ENCODE assay signal across 1 cellular context in genomic region chr17:42153919-42154491, GRCh38.
A peak's percentile ranks its signal among the peaks of the same experiment; 100 is the strongest.
TF ChIP-seq lines count a peak whose summit lies in the region.

No MANE protein-coding gene starts in this region.

TF ChIP-seq in K562, 482 proteins besides CTCF, POLR2A, EP300 and RAD21 (continues in another document):
- TF ChIP-seq CLOCK (CRISPR knock-in tag; IDR thresholded peaks at IDR 0.05; ENCODE audit: borderline replicate concordance): no peak
- no peak for TF ChIP-seq ESRRA (IDR thresholded peaks at IDR 0.05; ENCODE audit: borderline replicate concordance, low read depth)
- TF ChIP-seq EWSR1 (IDR thresholded peaks at IDR 0.05; ENCODE audit: borderline replicate concordance, low read depth, partially characterized antibody): no peak
- TF ChIP-seq DNMT1 (IDR thresholded peaks at IDR 0.05): no peak
- no peak for TF ChIP-seq ZNF668 (CRISPR knock-in tag; IDR thresholded peaks at IDR 0.05)
- no peak for TF ChIP-seq KLF16 (IDR thresholded peaks at IDR 0.05)
- TF ChIP-seq TAL1 (IDR thresholded peaks at IDR 0.05): no peak
- TF ChIP-seq THAP7 (CRISPR knock-in tag; IDR thresholded peaks at IDR 0.05): no peak
- TF ChIP-seq HMG20B (CRISPR knock-in tag; IDR thresholded peaks at IDR 0.05): no peak
- 0 out of 2 replicates have a peak, but pooled peaks have one; percentile 42 for TF ChIP-seq FOXP4 (CRISPR knock-in tag; IDR thresholded peaks at IDR 0.05; ENCODE audit: borderline replicate concordance)
- no peak for TF ChIP-seq HOXB6 (CRISPR knock-in tag; IDR thresholded peaks at IDR 0.05; ENCODE audit: borderline replicate concordance)
- no peak for TF ChIP-seq CBX5 (IDR thresholded peaks at IDR 0.05; ENCODE audit: borderline replicate concordance, low read depth)
- no peak for TF ChIP-seq HDAC3 (IDR thresholded peaks at IDR 0.05; ENCODE audit: borderline replicate concordance, partially characterized antibody)
- no peak for TF ChIP-seq OTX1 (CRISPR knock-in tag; IDR thresholded peaks at IDR 0.05)
- TF ChIP-seq E2F6 (IDR thresholded peaks at IDR 0.05; ENCODE audit: borderline replicate concordance in 1 of 2, extremely low read depth in 1 of 2, insufficient read depth in 1 of 2, insufficient read length in 1 of 2, low read depth in 1 of 2, low read length in 1 of 2, poor library complexity in 1 of 2, severe bottlenecking in 1 of 2): no peak
- no peak for TF ChIP-seq CAMTA2 (CRISPR knock-in tag; conservative IDR thresholded peaks at IDR 0.05)
- no peak for TF ChIP-seq ZNF717 (CRISPR knock-in tag; IDR thresholded peaks at IDR 0.05)
- no peak for TF ChIP-seq ZNF253 (CRISPR knock-in tag; conservative IDR thresholded peaks at IDR 0.05)
- TF ChIP-seq USF2 (CRISPR knock-in tag; IDR thresholded peaks at IDR 0.05): peak; percentile 30; the same call in 1 of the 2 replicates
- 0 out of 2 replicates have a peak, but pooled peaks have one; percentile 4 for TF ChIP-seq ARID1B (IDR thresholded peaks at IDR 0.05)
- TF ChIP-seq ZNF124 (CRISPR knock-in tag; IDR thresholded peaks at IDR 0.05): no peak
- no peak for TF ChIP-seq YBX1 (IDR thresholded peaks at IDR 0.05)
- no peak for TF ChIP-seq TFAP4 (CRISPR knock-in tag; IDR thresholded peaks at IDR 0.05; ENCODE audit: borderline replicate concordance)
- no peak for TF ChIP-seq CUX1 (CRISPR knock-in tag; IDR thresholded peaks at IDR 0.05)
- TF ChIP-seq CBX1 (IDR thresholded peaks at IDR 0.05; ENCODE audit: low read depth): no peak
- no peak for TF ChIP-seq TFAM (CRISPR knock-in tag; conservative IDR thresholded peaks at IDR 0.05)
- TF ChIP-seq NR2C1 (IDR thresholded peaks at IDR 0.05): no peak
- TF ChIP-seq NR2C1 (tag; IDR thresholded peaks at IDR 0.05): no peak
- no peak for TF ChIP-seq CBFA2T2 (conservative IDR thresholded peaks at IDR 0.05)
- TF ChIP-seq SPI1 (IDR thresholded peaks at IDR 0.05; ENCODE audit: borderline replicate concordance, low read depth, low read length): peak; percentile 83; the same call in 1 of the 2 replicates
- TF ChIP-seq MED1 (CRISPR knock-in tag; IDR thresholded peaks at IDR 0.05; ENCODE audit: borderline replicate concordance): no peak
- no peak for TF ChIP-seq ARID3B (CRISPR knock-in tag; IDR thresholded peaks at IDR 0.05; ENCODE audit: borderline replicate concordance)
- no peak for TF ChIP-seq ZNF507 (tag; conservative IDR thresholded peaks at IDR 0.05)
- no peak for TF ChIP-seq ZNF398 (CRISPR knock-in tag; IDR thresholded peaks at IDR 0.05)
- no peak for TF ChIP-seq CSDE1 (IDR thresholded peaks at IDR 0.05)
- peak; percentile 47; the same call in 1 of the 2 replicates for TF ChIP-seq ZNF316 (IDR thresholded peaks at IDR 0.05)
- no peak for TF ChIP-seq ZNF76 (CRISPR knock-in tag; IDR thresholded peaks at IDR 0.05; ENCODE audit: borderline replicate concordance)
- TF ChIP-seq ZNF79 (CRISPR knock-in tag; IDR thresholded peaks at IDR 0.05; ENCODE audit: low read depth): no peak
- no peak for TF ChIP-seq ZNF23 (CRISPR knock-in tag; IDR thresholded peaks at IDR 0.05)
- TF ChIP-seq SAP30 (IDR thresholded peaks at IDR 0.05; ENCODE audit: borderline replicate concordance, insufficient read depth, low read depth, low read length, poor library complexity, severe bottlenecking): no peak
- TF ChIP-seq HNRNPL (IDR thresholded peaks at IDR 0.05; ENCODE audit: low read depth, low read length): no peak
- no peak for TF ChIP-seq EHMT2 (IDR thresholded peaks at IDR 0.05)
- peak; percentile 10; the same call in 1 of the 2 replicates for TF ChIP-seq C11orf30 (IDR thresholded peaks at IDR 0.05; ENCODE audit: low read depth)
- no peak for TF ChIP-seq GTF2A2 (tag; IDR thresholded peaks at IDR 0.05)
- TF ChIP-seq RBM22 (IDR thresholded peaks at IDR 0.05; ENCODE audit: low read depth, low read length, poor library complexity, severe bottlenecking): no peak
- TF ChIP-seq FOS (IDR thresholded peaks at IDR 0.05; ENCODE audit: extremely low read depth, insufficient read length): no peak
- TF ChIP-seq ZNF586 (CRISPR knock-in tag; conservative IDR thresholded peaks at IDR 0.05): no peak
- TF ChIP-seq NRF1 (conservative IDR thresholded peaks at IDR 0.05 in 1 of 2, IDR thresholded peaks at IDR 0.05 in 1 of 2): no peak
- no peak for TF ChIP-seq HINFP (tag; conservative IDR thresholded peaks at IDR 0.05; ENCODE audit: low read depth)
- no peak for TF ChIP-seq TCF3 (CRISPR knock-in tag; IDR thresholded peaks at IDR 0.05)
- TF ChIP-seq PTTG1 (tag; IDR thresholded peaks at IDR 0.05; ENCODE audit: low read depth): no peak
- 0 out of 2 replicates have a peak, but pooled peaks have one; percentile 1 for TF ChIP-seq TEAD4 (IDR thresholded peaks at IDR 0.05; ENCODE audit: low read length)
- no peak for TF ChIP-seq TEAD4 (CRISPR knock-in tag; IDR thresholded peaks at IDR 0.05; ENCODE audit: borderline replicate concordance)
